ENCODE assay signal across 9 cellular contexts in genomic region chr3:15108082-15108545, GRCh38. TPM values are rescaled to one million over a fixed set of nuclear protein-coding genes. Genes with fewer than 3 reads are reported as not detected.
DNase-seq lines count a peak whose midpoint lies in the region; ATAC-seq and TF ChIP-seq lines count a peak whose summit lies in the region.
"Had no signal": no experiment of that assay in that cellular context is flagged by ENCODE, and none has a peak within 500 bp of the region (broad histone marks: within the 10 kb centered on the region; RNA-seq: fewer than 3 reads in every experiment).

No MANE protein-coding gene starts in this region.

- no peaks in the 10 kb centered on the region for H3F3A ChIP-seq in MM.1S (ENCODE audit: insufficient read depth, low read length)

- H3K27ac Mint-ChIP-seq in Caco-2 (ENCODE audit: unreplicated experiment) (no peak overlapping the region), T-helper 17 cell (no peak overlapping the region)

- H2AFZ ChIP-seq in MM.1S (ENCODE audit: low read length): peak overlapping the region; percentile 70

- no peaks in the 10 kb centered on the region for H3K9me2 ChIP-seq in MM.1S (replicated peaks; ENCODE audit: insufficient read depth, low read length)

- H3K4me2 ChIP-seq in MM.1S (ENCODE audit: low read depth, low read length): peak overlapping the region; percentile 48

- no peaks in the 10 kb centered on the region for H3K36me3 ChIP-seq in Caco-2 (ENCODE audit: control insufficient read depth, insufficient read depth, low read length)
- H3K36me3 ChIP-seq in MM.1S (replicated peaks; ENCODE audit: insufficient read depth, low read length): no peaks in the 10 kb centered on the region

- H3K36me3 Mint-ChIP-seq in Caco-2 (ENCODE audit: insufficient read depth, unreplicated experiment) (no peaks in the 10 kb centered on the region), T-helper 17 cell (ENCODE audit: low read depth) (no peaks in the 10 kb centered on the region)
- H3K36me3 Mint-ChIP-seq: activated naive CD4-positive, alpha-beta T cell treated with anti-CD3 and anti-CD28 coated beads, Interleukin-2, amount 50 U/mL, for 24 hours had no signal

- CTCF ChIA-PET in Caco-2 (lab: Charles Lee): interaction anchor here (0.6 to 2.8 kb wide), 7 partner anchors 9 to 297 kb away, joined by 3 to 9 read pairs (median 4); partner anchors contain the start of gene CAPN7

- H3K9me3 Mint-ChIP-seq in Caco-2 (ENCODE audit: unreplicated experiment): no peaks in the 10 kb centered on the region
- H3K9me3 Mint-ChIP-seq: activated naive CD4-positive, alpha-beta T cell treated with anti-CD3 and anti-CD28 coated beads, Interleukin-2, amount 50 U/mL, for 24 hours had no signal

- H3K4me1 Mint-ChIP-seq in Caco-2 (ENCODE audit: low read depth, unreplicated experiment): peaks cover 12% of the 10 kb centered on the region
- H3K4me1 Mint-ChIP-seq in T-helper 17 cell: peaks cover 8% of the 10 kb centered on the region

- TF ChIP-seq CTCF in Caco-2 (IDR thresholded peaks at IDR 0.05; ENCODE audit: insufficient read depth in 1 of 2, low read depth in 1 of 2, low read length in 1 of 2, severe bottlenecking in 1 of 2, unreplicated experiment in 1 of 2): peak; percentile 85 to 88
- peak; percentile 91 for TF ChIP-seq CTCF in MM.1S (IDR thresholded peaks at IDR 0.05; ENCODE audit: low read length)

- peaks cover 9% of the 10 kb centered on the region; the same call in 1 of the 2 replicates for H3K4me1 ChIP-seq in Caco-2
- H3K4me1 ChIP-seq in MM.1S (ENCODE audit: low read length): no peaks in the 10 kb centered on the region

- no peak overlapping the region for H3K27ac ChIP-seq in MM.1S (ENCODE audit: low read length)

- H3K27me3 Mint-ChIP-seq in Caco-2 (ENCODE audit: insufficient read depth, unreplicated experiment) (peaks cover 3% of the 10 kb centered on the region), T-helper 17 cell (peaks cover 23% of the 10 kb centered on the region)
- H3K27me3 Mint-ChIP-seq: activated naive CD4-positive, alpha-beta T cell treated with anti-CD3 and anti-CD28 coated beads, Interleukin-2, amount 50 U/mL, for 24 hours had no signal

- POLR2A ChIA-PET in Caco-2 (lab: Charles Lee): no interaction called here

- DNase-seq in Caco-2 (peak; percentile 72 to 84), MM.1S (peak; percentile 77), T-helper 17 cell (peak; percentile 63 to 69 (median 67)), anterior cingulate cortex (lab: John Stamatoyannopoulos, UW) (peak in 56 of 58 donors; percentile 1 to 80 (median 60)), hepatic stellate cell (ENCODE audit: low spot score) (peak; percentile 85), skeletal muscle cell (ENCODE audit: low read depth) (peak; percentile 38)

- H3K9me3 ChIP-seq in Caco-2 (no peaks in the 10 kb centered on the region), MM.1S (replicated peaks; ENCODE audit: insufficient read depth, low read length) (no peaks in the 10 kb centered on the region), T-helper 17 cell (ENCODE audit: control insufficient read depth, low read length, poor library complexity, severe bottlenecking) (no peaks in the 10 kb centered on the region)

- H4K20me1 ChIP-seq in MM.1S (ENCODE audit: insufficient read depth, low read length): no peaks in the 10 kb centered on the region

- no TSS peak for BruUV-seq in Caco-2 (replicated peaks; lab: Mats Ljungman, UMichigan)

- no peak overlapping the region for H3K9ac ChIP-seq in MM.1S (ENCODE audit: low read length)

- H3K4me3 Mint-ChIP-seq in Caco-2 (ENCODE audit: unreplicated experiment) (no peak overlapping the region), T-helper 17 cell (no peak overlapping the region)
- H3K4me3 Mint-ChIP-seq: activated naive CD4-positive, alpha-beta T cell treated with anti-CD3 and anti-CD28 coated beads, Interleukin-2, amount 50 U/mL, for 24 hours had no signal

- H3K4me3 ChIP-seq in Caco-2 (ENCODE audit: low read depth, low read length): no peak overlapping the region
- no peak overlapping the region for H3K4me3 ChIP-seq in MM.1S (ENCODE audit: low read length)
- no peak overlapping the region for H3K4me3 ChIP-seq in skeletal muscle cell (ENCODE audit: low read depth, low read length)

- H3K27me3 ChIP-seq in Caco-2 (replicated peaks; ENCODE audit: control insufficient read depth, insufficient read depth, low read length) (no peaks in the 10 kb centered on the region), MM.1S (replicated peaks; ENCODE audit: insufficient read depth, low read length) (no peaks in the 10 kb centered on the region; the same call in 1 of the 2 replicates)

- intact Hi-C loops in Caco-2 (cut with micrococcal nuclease; ENCODE audit: unreplicated experiment): loop anchor here (1.0 to 10.0 kb wide), 6 partner anchors 99 to 449 kb away; partner anchors contain the start of gene CAPN7

- peak; percentile 79 for ATAC-seq in GM21529 (IDR thresholded peaks at IDR 0.05; ENCODE audit: unreplicated experiment)
- peak; percentile 98 for ATAC-seq in T-helper 17 cell
- ATAC-seq in HG03439 (IDR thresholded peaks at IDR 0.05; ENCODE audit: unreplicated experiment): no peak

- no peaks in the 10 kb centered on the region for H3K79me2 ChIP-seq in MM.1S (ENCODE audit: low read length)

RNA-seq across cellular contexts. Expression of gene RBSN, which starts 9.2 kb away (rescaled TPM):
- total RNA-seq in Caco-2 (2022) (18.5 and 19.7 TPM in 2 replicates), T-helper 17 cell (10 to 100 TPM; 37.2 to 38.7 TPM)

RNA-seq across cellular contexts. Expression of gene MRPS25, which starts 43.0 kb away (rescaled TPM):
- 53.3 and 55.6 TPM in 2 replicates for total RNA-seq in Caco-2 (2022)
- total RNA-seq in T-helper 17 cell: 10 to 100 TPM; 47.4 to 50.5 TPM
